Comparison of ENCODE assay signal across 28 cellular contexts in the genomic region with DNA sequence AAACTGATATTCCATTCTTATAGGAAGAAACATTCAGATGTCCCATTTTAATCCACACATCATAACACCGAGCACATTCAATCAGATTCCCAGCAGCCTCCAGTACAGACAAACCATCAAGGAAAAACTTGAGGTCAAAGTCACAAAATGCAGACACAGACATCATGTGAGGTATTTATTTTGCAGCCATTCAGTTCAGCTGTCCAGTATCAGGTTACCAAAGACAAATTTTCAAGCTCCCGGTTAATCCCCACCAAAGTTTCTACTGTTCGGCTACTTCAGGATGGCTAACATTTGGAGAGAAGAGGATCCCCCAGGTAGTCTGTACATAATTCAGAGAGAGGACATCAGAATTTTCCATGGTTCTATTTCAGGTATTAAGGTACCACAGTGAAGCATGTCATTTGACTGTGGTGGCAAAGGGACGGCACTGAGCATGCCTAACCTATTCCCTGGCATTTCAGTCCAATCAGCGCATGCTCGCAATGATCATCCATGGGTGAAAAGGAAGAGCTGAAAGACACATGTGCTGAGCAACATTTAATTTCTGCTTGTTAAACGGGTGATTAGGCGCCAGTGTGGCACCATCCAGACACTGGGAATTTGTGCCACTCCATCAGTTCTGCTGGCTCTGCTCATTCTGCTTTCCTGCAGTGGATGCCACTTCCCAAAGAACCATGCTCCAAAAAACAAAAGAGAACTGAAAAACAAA. TPM values are rescaled to one million over a fixed set of nuclear protein-coding genes. Genes with fewer than 3 reads are reported as not detected.
DNase-seq lines count a peak whose midpoint lies in the region; ATAC-seq, FAIRE-seq and TF ChIP-seq lines count a peak whose summit lies in the region.
"Had no signal": no experiment of that assay in that cellular context is flagged by ENCODE, and none has a peak within 500 bp of the region (broad histone marks: within the 10 kb centered on the region; RNA-seq: fewer than 3 reads in every experiment).

No MANE protein-coding gene starts in this region.

- H3K27ac Mint-ChIP-seq in stimulated activated effector memory CD8-positive, alpha-beta T cell treated with anti-CD3 and anti-CD28 coated beads, Interleukin-12 subunit alpha, Interleukin-12 subunit beta, amount 100 ng/mL, for 72 hours, result peak overlapping the region; percentile 32
- H3K27ac Mint-ChIP-seq: CD4-positive, alpha-beta T cell had no signal

- no peaks in the 10 kb centered on the region for H3K4me1 Mint-ChIP-seq in stimulated activated effector memory CD8-positive, alpha-beta T cell treated with anti-CD3 and anti-CD28 coated beads, Interleukin-12 subunit alpha, Interleukin-12 subunit beta, amount 100 ng/mL, for 72 hours

- H3K4me1 ChIP-seq in HepG2 (ENCODE audit: insufficient read depth, low read length) (peaks cover 10% of the 10 kb centered on the region), right lobe of liver (no peaks in the 10 kb centered on the region)

- H3K9me3 ChIP-seq in HepG2 (ENCODE audit: low read length), result no peaks in the 10 kb centered on the region
- H3K9me3 ChIP-seq in right lobe of liver, result no peaks in the 10 kb centered on the region
- H3K9me3 ChIP-seq: MG63 had no signal

- no peak for TF ChIP-seq EP300 in HepG2 (IDR thresholded peaks at IDR 0.05; ENCODE audit: low read depth in 2 of 2, low read length in 2 of 2)
- no peak for TF ChIP-seq EP300 in HepG2 (CRISPR knock-in tag; IDR thresholded peaks at IDR 0.05; ENCODE audit: borderline replicate concordance)

- intact Hi-C loops in HepG2 (cut with micrococcal nuclease; ENCODE audit: unreplicated experiment), result no loop called here
- intact Hi-C loops in right lobe of liver (cut with DNase I), result no loop called here

- no peak overlapping the region for H3K4me3 Mint-ChIP-seq in stimulated activated effector memory CD8-positive, alpha-beta T cell treated with anti-CD3 and anti-CD28 coated beads, Interleukin-12 subunit alpha, Interleukin-12 subunit beta, amount 100 ng/mL, for 72 hours
- H3K4me3 Mint-ChIP-seq: CD4-positive, alpha-beta T cell had no signal

- H3K4me2 ChIP-seq in HepG2 (ENCODE audit: low read depth, low read length), result no peak overlapping the region
- H3K4me2 ChIP-seq: BLaER1 had no signal

- H3K27me3 ChIP-seq in HepG2 (ENCODE audit: control insufficient read depth in 1 of 2, insufficient read depth in 2 of 2, low read length in 2 of 2) (no peaks in the 10 kb centered on the region), right lobe of liver (no peaks in the 10 kb centered on the region)
- H3K27me3 ChIP-seq: BLaER1, MG63 had no signal

- ATAC-seq in HepG2, result no peak
- no peak for ATAC-seq in right lobe of liver
- ATAC-seq in stimulated activated effector memory CD8-positive, alpha-beta T cell treated with anti-CD3 and anti-CD28 coated beads, Interleukin-12 subunit alpha, Interleukin-12 subunit beta, amount 100 ng/mL, for 72 hours, result no peak
- no peak for ATAC-seq in HG02970 (IDR thresholded peaks at IDR 0.05; ENCODE audit: low FRiP score, unreplicated experiment)

- no TSS peak for BruUV-seq in HepG2 (replicated peaks; lab: Mats Ljungman, UMichigan)

- CTCF ChIA-PET in HepG2 (lab: Yijun Ruan, JAX; ENCODE audit: low intra/inter-chr PET ratio, low total read pairs), result no interaction called here

- no peak overlapping the region for H2AFZ ChIP-seq in HepG2 (ENCODE audit: low read length)

- H3K27ac ChIP-seq in HepG2 (ENCODE audit: extremely low read length, insufficient read depth, low read length), result no peak overlapping the region
- H3K27ac ChIP-seq in right lobe of liver, result no peak overlapping the region
- H3K27ac ChIP-seq: BLaER1, HL-60, RWPE1 had no signal

- POLR2A ChIA-PET in HepG2 (lab: Yijun Ruan, JAX), result no interaction called here

- TF ChIP-seq POLR2A in HepG2 (IDR thresholded peaks at IDR 0.05; ENCODE audit: insufficient read depth in 1 of 2, low read depth in 2 of 2, low read length in 2 of 2) (no peak), right lobe of liver (IDR thresholded peaks at IDR 0.05) (no peak)

- peaks cover 15% of the 10 kb centered on the region for H3K36me3 Mint-ChIP-seq in stimulated activated effector memory CD8-positive, alpha-beta T cell treated with anti-CD3 and anti-CD28 coated beads, Interleukin-12 subunit alpha, Interleukin-12 subunit beta, amount 100 ng/mL, for 72 hours

- WGBS in HepG2 (ENCODE audit: low lambda C conversion rate), result 77% methylated on average over 8 of the region's 8 CpGs
- WGBS in right lobe of liver (ENCODE audit: insufficient coverage, low coverage, low lambda C conversion rate, missing lambda C conversion rate), result 65% methylated on average over 8 of the region's 8 CpGs

- no peak for TF ChIP-seq CTCF in HepG2 (CRISPR knock-in tag; IDR thresholded peaks at IDR 0.05)
- no peak for TF ChIP-seq CTCF in right lobe of liver (IDR thresholded peaks at IDR 0.05)

- no peaks in the 10 kb centered on the region for H3K79me2 ChIP-seq in HepG2 (ENCODE audit: insufficient read depth, low read length)

- in situ Hi-C loops in HepG2 (cut with HindIII; ENCODE audit: extremely low pct_ligation_motif_present, low pct_unique_long_range_greater_than_20kb), result no loop called here

- H3K9me3 Mint-ChIP-seq in stimulated activated effector memory CD8-positive, alpha-beta T cell treated with anti-CD3 and anti-CD28 coated beads, Interleukin-12 subunit alpha, Interleukin-12 subunit beta, amount 100 ng/mL, for 72 hours, result no peaks in the 10 kb centered on the region
- H3K9me3 Mint-ChIP-seq: CD4-positive, alpha-beta T cell had no signal

- FAIRE-seq in HepG2 (lab: Jason Lieb, UNC), result no peak
- FAIRE-seq: A204.1, D721Med, GM12891, H1 had no signal

- DNase-seq in HepG2 (ENCODE audit: low spot score), result peak; percentile 23
- DNase-seq in right lobe of liver, result no peak
- peak; percentile 33 for DNase-seq in NCI-H526 treated with DMSO at 0.1 percent for 48 hours (lab: John Stamatoyannopoulos, UW)
- peak; percentile 47 for DNase-seq in left kidney (ENCODE audit: low read depth, low spot score)
- no peak for DNase-seq in stimulated activated effector memory CD8-positive, alpha-beta T cell treated with anti-CD3 and anti-CD28 coated beads, Interleukin-12 subunit alpha, Interleukin-12 subunit beta, amount 100 ng/mL, for 72 hours (ENCODE audit: low spot score in 2 of 2)
- DNase-seq in islet precursor cell, result no peak
- DNase-seq in A172 (ENCODE audit: low spot score), result no peak
- DNase-seq: CD4-positive, alpha-beta T cell; EL; GDM1; HCEC 1CT; KBM-7; MG63; NCI-H1105 treated with DMSO at 0.1 percent for 48 hours; NCI-H2081; NCI-H345; NCI-H524 treated with DMSO at 0.1 percent for 48 hours; SHP77; T-helper 1 cell had no signal

- no peak overlapping the region for H3K9ac ChIP-seq in HepG2 (ENCODE audit: insufficient read depth, low read depth, low read length)
- H3K9ac ChIP-seq: BLaER1 had no signal

- no peak overlapping the region for H3K4me3 ChIP-seq in HepG2 (replicated peaks in 1 of 3; ENCODE audit: insufficient read depth in 1 of 3, low read depth in 2 of 3, low read length in 3 of 3)
- no peak overlapping the region for H3K4me3 ChIP-seq in right lobe of liver
- H3K4me3 ChIP-seq: BLaER1, MG63 had no signal

- no peak for TF ChIP-seq RAD21 in HepG2 (CRISPR knock-in tag; IDR thresholded peaks at IDR 0.05)

- H3K36me3 ChIP-seq in HepG2 (replicated peaks in 1 of 2; ENCODE audit: control insufficient read depth in 1 of 2, insufficient read depth in 2 of 2, low read length in 2 of 2) (peaks cover 4 to 10% of the 10 kb centered on the region in 2 experiments; a peak in 4 of 5 replicates), right lobe of liver (peaks cover 0 to 45% (median 1%) of the 10 kb centered on the region in 4 donors)
- H3K36me3 ChIP-seq: MG63 had no signal

- no peaks in the 10 kb centered on the region for H4K20me1 ChIP-seq in HepG2 (ENCODE audit: insufficient read depth, low read length)
- H4K20me1 ChIP-seq: BLaER1 had no signal

RNA-seq across cellular contexts. Expression of a gene that starts 13.6 kb away (rescaled TPM):
- 44.6 and 50.9 TPM in 2 replicates for total RNA-seq in HepG2 (2016; rRNA removed; fragmentation: Illumina TruSeq; extraction: Trizol)
- 14.3 TPM in 2 replicates for total RNA-seq in HepG2 (2016; cell fraction: cytosol; rRNA removed; fragmentation: Illumina TruSeq; extraction: Trizol; ENCODE audit: low read depth)
- 43.8 and 49.0 TPM in 2 replicates for total RNA-seq in HepG2 (2016; cell fraction: insoluble cytoplasmic fraction; rRNA removed; fragmentation: Illumina TruSeq; extraction: Trizol)
- total RNA-seq in HepG2 (2016; cell fraction: membrane; rRNA removed; fragmentation: Illumina TruSeq; extraction: Trizol), result 24.9 and 31.6 TPM in 2 replicates
- 44.8 and 50.7 TPM in 2 replicates for total RNA-seq in HepG2 (2016; cell fraction: nucleus; rRNA removed; fragmentation: Illumina TruSeq; extraction: Trizol)
- 20.9 and 38.1 TPM in 2 replicates for polyA plus RNA-seq in HepG2 (2011; rRNA removed)
- polyA plus RNA-seq in HepG2 (2011; cell fraction: cytosol; rRNA removed), result 19.6 and 22.9 TPM in 2 replicates
- 7.1 and 8.4 TPM in 2 replicates for polyA plus RNA-seq in HepG2 (2011; cell fraction: nucleus; rRNA removed)
- 12.2 and 17.5 TPM in 2 replicates for polyA plus RNA-seq in HepG2 (2012)
- 3.9 and 4.1 TPM in 2 replicates for polyA plus RNA-seq in HepG2 (2016; cell fraction: cytosol; fragmentation: Illumina TruSeq; extraction: Trizol; ENCODE audit: low read depth)
- polyA plus RNA-seq in HepG2 (2016; cell fraction: insoluble cytoplasmic fraction; fragmentation: Illumina TruSeq; extraction: Trizol; ENCODE audit: low read depth), result 28.2 and 29.8 TPM in 2 replicates
- 11.7 and 13.0 TPM in 2 replicates for polyA plus RNA-seq in HepG2 (2016; cell fraction: membrane; fragmentation: Illumina TruSeq; extraction: Trizol; ENCODE audit: low read depth)
- 44.5 and 45.2 TPM in 2 replicates for polyA plus RNA-seq in HepG2 (2016; cell fraction: nucleus; fragmentation: Illumina TruSeq; extraction: Trizol; ENCODE audit: insufficient read depth, low read depth)
- 112 and 221 TPM in 2 replicates for polyA minus RNA-seq in HepG2 (2011; rRNA and poly(A)+ RNA removed; ENCODE audit: low replicate concordance)
- polyA minus RNA-seq in HepG2 (2011; cell fraction: cytosol; rRNA and poly(A)+ RNA removed), result 28.3 and 30.2 TPM in 2 replicates
- 15.7 and 18.4 TPM in 2 replicates for polyA minus RNA-seq in HepG2 (2011; cell fraction: nucleus; rRNA and poly(A)+ RNA removed)
- 10 to 100 TPM in 2 of 6 experiments, 1 to 10 TPM in 4; 4.3 to 10.9 (median 5.7) TPM for total RNA-seq in right lobe of liver
- 45.9 and 46.4 TPM in 2 replicates for total RNA-seq in A172 (2014; rRNA removed; shearing (Covaris generic))

RNA-seq across cellular contexts. Expression of a gene that starts 37.9 kb away (rescaled TPM):
- total RNA-seq in HepG2 (2016; rRNA removed; fragmentation: Illumina TruSeq; extraction: Trizol) (19.0 and 21.1 TPM in 2 replicates), right lobe of liver (10 to 100 TPM; 20.5 to 34.5 (median 25.4) TPM)
- total RNA-seq in HepG2 (2016; cell fraction: cytosol; rRNA removed; fragmentation: Illumina TruSeq; extraction: Trizol; ENCODE audit: low read depth), result 7.5 and 9.3 TPM in 2 replicates
- total RNA-seq in HepG2 (2016; cell fraction: insoluble cytoplasmic fraction; rRNA removed; fragmentation: Illumina TruSeq; extraction: Trizol), result 18.1 and 18.6 TPM in 2 replicates
- 16.3 and 17.7 TPM in 2 replicates for total RNA-seq in HepG2 (2016; cell fraction: membrane; rRNA removed; fragmentation: Illumina TruSeq; extraction: Trizol)
- 17.0 and 19.0 TPM in 2 replicates for total RNA-seq in HepG2 (2016; cell fraction: nucleus; rRNA removed; fragmentation: Illumina TruSeq; extraction: Trizol)
- polyA plus RNA-seq in HepG2 (2011; rRNA removed), result 30.8 and 31.9 TPM in 2 replicates
- polyA plus RNA-seq in HepG2 (2011; cell fraction: cytosol; rRNA removed), result 23.5 and 33.7 TPM in 2 replicates
- polyA plus RNA-seq in HepG2 (2011; cell fraction: nucleus; rRNA removed), result 13.9 and 16.7 TPM in 2 replicates
- 13.4 and 20.3 TPM in 2 replicates for polyA plus RNA-seq in HepG2 (2012)
- 7.9 and 13.0 TPM in 2 replicates for polyA plus RNA-seq in HepG2 (2016; cell fraction: cytosol; fragmentation: Illumina TruSeq; extraction: Trizol; ENCODE audit: low read depth)
- 20.3 and 20.4 TPM in 2 replicates for polyA plus RNA-seq in HepG2 (2016; cell fraction: insoluble cytoplasmic fraction; fragmentation: Illumina TruSeq; extraction: Trizol; ENCODE audit: low read depth)
- polyA plus RNA-seq in HepG2 (2016; cell fraction: membrane; fragmentation: Illumina TruSeq; extraction: Trizol; ENCODE audit: low read depth), result 14.9 and 17.0 TPM in 2 replicates
- polyA plus RNA-seq in HepG2 (2016; cell fraction: nucleus; fragmentation: Illumina TruSeq; extraction: Trizol; ENCODE audit: insufficient read depth, low read depth), result 24.4 and 26.4 TPM in 2 replicates
- 26.9 and 28.2 TPM in 2 replicates for polyA minus RNA-seq in HepG2 (2011; rRNA and poly(A)+ RNA removed; ENCODE audit: low replicate concordance)
- polyA minus RNA-seq in HepG2 (2011; cell fraction: cytosol; rRNA and poly(A)+ RNA removed), result 9.4 and 12.6 TPM in 2 replicates
- 10.3 and 15.3 TPM in 2 replicates for polyA minus RNA-seq in HepG2 (2011; cell fraction: nucleus; rRNA and poly(A)+ RNA removed)
- total RNA-seq in A172 (2014; rRNA removed; shearing (Covaris generic)), result 22.4 and 24.8 TPM in 2 replicates

RNA-seq across cellular contexts. Expression of a gene that starts 42.3 kb away (rescaled TPM):
- 31.1 and 45.6 TPM in 2 replicates for total RNA-seq in HepG2 (2016; rRNA removed; fragmentation: Illumina TruSeq; extraction: Trizol)
- 6.5 and 7.5 TPM in 2 replicates for total RNA-seq in HepG2 (2016; cell fraction: cytosol; rRNA removed; fragmentation: Illumina TruSeq; extraction: Trizol; ENCODE audit: low read depth)
- total RNA-seq in HepG2 (2016; cell fraction: insoluble cytoplasmic fraction; rRNA removed; fragmentation: Illumina TruSeq; extraction: Trizol), result 32.5 and 46.6 TPM in 2 replicates
- 19.8 and 20.1 TPM in 2 replicates for total RNA-seq in HepG2 (2016; cell fraction: membrane; rRNA removed; fragmentation: Illumina TruSeq; extraction: Trizol)
- 40.7 and 43.4 TPM in 2 replicates for total RNA-seq in HepG2 (2016; cell fraction: nucleus; rRNA removed; fragmentation: Illumina TruSeq; extraction: Trizol)
- polyA plus RNA-seq in HepG2 (2011; rRNA removed), result 13.5 and 16.3 TPM in 2 replicates
- polyA plus RNA-seq in HepG2 (2011; cell fraction: cytosol; rRNA removed), result 11.0 and 14.6 TPM in 2 replicates
- 6.9 and 7.0 TPM in 2 replicates for polyA plus RNA-seq in HepG2 (2011; cell fraction: nucleus; rRNA removed)
- polyA plus RNA-seq in HepG2 (2012), result 8.0 and 13.8 TPM in 2 replicates
- polyA plus RNA-seq in HepG2 (2016; cell fraction: cytosol; fragmentation: Illumina TruSeq; extraction: Trizol; ENCODE audit: low read depth), result 4.3 and 4.9 TPM in 2 replicates
- 27.2 and 29.7 TPM in 2 replicates for polyA plus RNA-seq in HepG2 (2016; cell fraction: insoluble cytoplasmic fraction; fragmentation: Illumina TruSeq; extraction: Trizol; ENCODE audit: low read depth)
- polyA plus RNA-seq in HepG2 (2016; cell fraction: membrane; fragmentation: Illumina TruSeq; extraction: Trizol; ENCODE audit: low read depth), result 9.8 and 10.5 TPM in 2 replicates
- polyA plus RNA-seq in HepG2 (2016; cell fraction: nucleus; fragmentation: Illumina TruSeq; extraction: Trizol; ENCODE audit: insufficient read depth, low read depth), result 59.0 and 63.1 TPM in 2 replicates
- polyA minus RNA-seq in HepG2 (2011; rRNA and poly(A)+ RNA removed; ENCODE audit: low replicate concordance), result 20.1 TPM in 1 of 2 replicates, not detected in the other
- 7.8 and 8.1 TPM in 2 replicates for polyA minus RNA-seq in HepG2 (2011; cell fraction: cytosol; rRNA and poly(A)+ RNA removed)
- polyA minus RNA-seq in HepG2 (2011; cell fraction: nucleus; rRNA and poly(A)+ RNA removed), result 13.6 and 13.8 TPM in 2 replicates
- 100 to 1,000 TPM in 3 of 6 experiments, 10 to 100 TPM in 3; 27.2 to 132 (median 72.1) TPM for total RNA-seq in right lobe of liver
- not detected in 2 replicates for total RNA-seq in A172 (2014; rRNA removed; shearing (Covaris generic))
- total RNA-seq: CD4-positive, alpha-beta T cell; H1 had no signal
- polyA plus RNA-seq: AG04450 had no signal

Comparison
In these comparisons a context has a peak if more than half of its experiments do, and no peak if none do; other contexts are left out.
1. DNase-seq: peak in HepG2 (single experiment), NCI-H526 treated with DMSO at 0.1 percent for 48 hours (single experiment) and left kidney (single experiment); none in right lobe of liver (0 of 3), stimulated activated effector memory CD8-positive, alpha-beta T cell treated with anti-CD3 and anti-CD28 coated beads, Interleukin-12 subunit alpha, Interleukin-12 subunit beta, amount 100 ng/mL, for 72 hours (0 of 2), islet precursor cell (single experiment) and A172 (single experiment).